ENCODE assay signal across 19 cellular contexts in the genomic region with DNA sequence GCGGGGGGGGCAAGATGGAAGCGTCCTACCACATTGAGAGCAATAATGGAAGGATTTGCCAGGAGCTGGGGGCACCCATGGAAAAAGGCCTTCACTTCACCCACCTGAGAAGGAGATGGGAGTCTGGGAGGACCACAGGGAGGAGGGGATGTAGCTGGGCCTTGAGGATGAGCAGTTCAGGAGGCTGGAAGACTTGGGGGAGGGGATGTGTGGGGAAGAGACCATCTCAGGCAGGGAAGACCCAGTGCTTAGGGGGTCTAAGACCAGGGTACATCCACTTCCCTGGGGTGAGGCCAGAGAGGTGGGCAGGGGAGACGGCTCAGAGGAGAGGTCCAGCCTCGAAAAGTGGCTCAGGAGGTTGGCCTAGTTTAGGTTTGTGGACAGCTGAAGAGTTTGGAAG.
A peak's percentile ranks its signal among the peaks of the same experiment; 100 is the strongest.
DNase-seq lines count a peak whose midpoint lies in the region; ATAC-seq and TF ChIP-seq lines count a peak whose summit lies in the region.
"Had no signal": no experiment of that assay in that cellular context is flagged by ENCODE, and none has a peak within 500 bp of the region (broad histone marks: within the 10 kb centered on the region; RNA-seq: fewer than 3 reads in every experiment).

No MANE protein-coding gene starts in this region.

- peak overlapping the region in 1 of 11 experiments; percentile 11; a peak in 1 of 22 replicates for H3K9ac ChIP-seq in BLaER1 treated with 17β-estradiol and CSF1 and Interleukin-3, amounts not matched to agents 10 nM and 100 nM

- CTCF ChIA-PET in CD8-positive, alpha-beta memory T cell (lab: Charles Lee), result no interaction called here
- CTCF ChIA-PET in WTC11 (lab: Charles Lee), result interaction anchor here (1.3 to 2.6 kb wide), 5 partner anchors 49 to 225 kb away, joined by 3 to 12 read pairs (median 4); no protein-coding TSS in a partner anchor
- CTCF ChIA-PET in naive thymus-derived CD4-positive, alpha-beta T cell (lab: Charles Lee), result no interaction called here

- H3K4me2 ChIP-seq in BLaER1 treated with 17β-estradiol and CSF1 and Interleukin-3, amounts not matched to agents 10 nM and 100 nM, result peak overlapping the region in 7 of 11 experiments; percentile 52 to 83 (median 71); a peak in 13 of 22 replicates
- H3K4me2 ChIP-seq: smooth muscle cell had no signal

- no peak for TF ChIP-seq CTCF in WTC11 (IDR thresholded peaks at IDR 0.05)

- H3K36me3 ChIP-seq in BLaER1 treated with 17β-estradiol and CSF1 and Interleukin-3, amounts not matched to agents 10 nM and 100 nM, result no peaks in the 10 kb centered on the region
- H3K36me3 ChIP-seq in CD8-positive, alpha-beta memory T cell (ENCODE audit: insufficient read depth, low read length), result no peaks in the 10 kb centered on the region
- no peaks in the 10 kb centered on the region for H3K36me3 ChIP-seq in naive thymus-derived CD4-positive, alpha-beta T cell (ENCODE audit: control insufficient read depth in 2 of 3, insufficient read depth in 3 of 3, low read length in 3 of 3)
- H3K36me3 ChIP-seq: left ventricle myocardium inferior, thoracic aorta had no signal

- H3K36me3 Mint-ChIP-seq in CD8-positive, alpha-beta memory T cell, result no peaks in the 10 kb centered on the region
- no peaks in the 10 kb centered on the region for H3K36me3 Mint-ChIP-seq in WTC11
- no peaks in the 10 kb centered on the region for H3K36me3 Mint-ChIP-seq in naive thymus-derived CD4-positive, alpha-beta T cell

- H3K9me3 ChIP-seq in BLaER1 treated with 17β-estradiol and CSF1 and Interleukin-3, amounts not matched to agents 10 nM and 100 nM (replicated peaks in 1 of 11), result no peaks in the 10 kb centered on the region
- no peaks in the 10 kb centered on the region for H3K9me3 ChIP-seq in CD8-positive, alpha-beta memory T cell (ENCODE audit: low read length)
- H3K9me3 ChIP-seq in naive thymus-derived CD4-positive, alpha-beta T cell (ENCODE audit: control insufficient read depth in 2 of 3, low read length in 3 of 3), result no peaks in the 10 kb centered on the region
- H3K9me3 ChIP-seq: left ventricle myocardium inferior, thoracic aorta had no signal

- peaks cover 0 to 36% (median 2%) of the 10 kb centered on the region in 11 experiments; a peak in 6 of 22 replicates for H4K20me1 ChIP-seq in BLaER1 treated with 17β-estradiol and CSF1 and Interleukin-3, amounts not matched to agents 10 nM and 100 nM

- H3K4me3 Mint-ChIP-seq in CD8-positive, alpha-beta memory T cell, result peak overlapping the region; percentile 44 to 87 (median 57)
- peak overlapping the region; percentile 26; the same call in 1 of the 2 replicates for H3K4me3 Mint-ChIP-seq in WTC11
- peak overlapping the region; percentile 41 to 87 (median 74) for H3K4me3 Mint-ChIP-seq in naive thymus-derived CD4-positive, alpha-beta T cell

- H3K27ac ChIP-seq in BLaER1 treated with 17β-estradiol and CSF1 and Interleukin-3, amounts not matched to agents 10 nM and 100 nM, result no peak overlapping the region
- H3K27ac ChIP-seq in CD8-positive, alpha-beta memory T cell (ENCODE audit: low read depth, low read length), result no peak overlapping the region
- no peak overlapping the region for H3K27ac ChIP-seq in naive thymus-derived CD4-positive, alpha-beta T cell (ENCODE audit: low read depth, low read length)
- H3K27ac ChIP-seq: left ventricle myocardium inferior, thoracic aorta had no signal

- peaks cover 0 to 73% (median 6%) of the 10 kb centered on the region in 11 experiments; a peak in 10 of 22 replicates for H3K27me3 ChIP-seq in BLaER1 treated with 17β-estradiol and CSF1 and Interleukin-3, amounts not matched to agents 10 nM and 100 nM
- H3K27me3 ChIP-seq in CD8-positive, alpha-beta memory T cell (ENCODE audit: insufficient read depth, low read length, poor library complexity, severe bottlenecking), result no peaks in the 10 kb centered on the region
- H3K27me3 ChIP-seq in naive thymus-derived CD4-positive, alpha-beta T cell (ENCODE audit: control insufficient read depth in 2 of 2, insufficient read depth in 2 of 2, low read length in 2 of 2), result no peaks in the 10 kb centered on the region

- intact Hi-C loops in naive thymus-derived CD4-positive, alpha-beta T cell (cut with micrococcal nuclease), result no loop called here

- H3K4me1 ChIP-seq in BLaER1 treated with 17β-estradiol and CSF1 and Interleukin-3, amounts not matched to agents 10 nM and 100 nM, result peaks cover 10 to 77% (median 61%) of the 10 kb centered on the region in 10 experiments
- H3K4me1 ChIP-seq in CD8-positive, alpha-beta memory T cell (ENCODE audit: insufficient read depth, low read length), result no peaks in the 10 kb centered on the region
- H3K4me1 ChIP-seq in naive thymus-derived CD4-positive, alpha-beta T cell (ENCODE audit: control insufficient read depth in 2 of 2, insufficient read depth in 2 of 2, low read length in 2 of 2), result peaks cover 5 to 9% of the 10 kb centered on the region in 2 donors

- peak overlapping the region in 2 of 8 donors; percentile 29 to 33 for H3K27ac Mint-ChIP-seq in CD8-positive, alpha-beta memory T cell
- H3K27ac Mint-ChIP-seq in WTC11, result no peak overlapping the region
- peak overlapping the region in 6 of 9 donors; percentile 3 to 65 (median 43) for H3K27ac Mint-ChIP-seq in naive thymus-derived CD4-positive, alpha-beta T cell

- peaks cover 5 to 6% (median 6%) of the 10 kb centered on the region in 3 donors for H3K4me1 Mint-ChIP-seq in CD8-positive, alpha-beta memory T cell
- peaks cover 28% of the 10 kb centered on the region for H3K4me1 Mint-ChIP-seq in WTC11
- H3K4me1 Mint-ChIP-seq in naive thymus-derived CD4-positive, alpha-beta T cell, result peaks cover 3 to 23% (median 18%) of the 10 kb centered on the region in 7 donors

- no peaks in the 10 kb centered on the region for H3K9me3 Mint-ChIP-seq in CD8-positive, alpha-beta memory T cell
- no peaks in the 10 kb centered on the region for H3K9me3 Mint-ChIP-seq in WTC11
- H3K9me3 Mint-ChIP-seq in naive thymus-derived CD4-positive, alpha-beta T cell, result no peaks in the 10 kb centered on the region

- peaks cover 1 to 7% of the 10 kb centered on the region in 2 donors for H3K27me3 Mint-ChIP-seq in CD8-positive, alpha-beta memory T cell
- H3K27me3 Mint-ChIP-seq in WTC11 (ENCODE audit: low read depth), result peaks cover 19% of the 10 kb centered on the region
- H3K27me3 Mint-ChIP-seq in naive thymus-derived CD4-positive, alpha-beta T cell, result peaks cover 0 to 27% (median 0%) of the 10 kb centered on the region in 5 donors

- ATAC-seq in WTC11 (no peak), HG03025 (IDR thresholded peaks at IDR 0.05; ENCODE audit: low FRiP score, unreplicated experiment) (no peak), HG03460 (IDR thresholded peaks at IDR 0.05; ENCODE audit: unreplicated experiment) (no peak), GM18502 (IDR thresholded peaks at IDR 0.05; ENCODE audit: poor library complexity, unreplicated experiment) (no peak)
- no peak for ATAC-seq in naive thymus-derived CD4-positive, alpha-beta T cell
- ATAC-seq: Panc1 had no signal

- POLR2A ChIA-PET in CD8-positive, alpha-beta memory T cell (lab: Charles Lee), result no interaction called here
- POLR2A ChIA-PET in WTC11 (lab: Charles Lee), result no interaction called here
- POLR2A ChIA-PET in naive thymus-derived CD4-positive, alpha-beta T cell (lab: Charles Lee), result interaction anchor here (1.5 kb wide), 1 partner anchor 14 kb away, joined by 4 read pairs; no protein-coding TSS in a partner anchor

- H3K4me3 ChIP-seq in BLaER1 treated with 17β-estradiol and CSF1 and Interleukin-3, amounts not matched to agents 10 nM and 100 nM, result no peak overlapping the region
- H3K4me3 ChIP-seq in CD8-positive, alpha-beta memory T cell (ENCODE audit: low read length), result no peak overlapping the region
- no peak overlapping the region for H3K4me3 ChIP-seq in naive thymus-derived CD4-positive, alpha-beta T cell (ENCODE audit: low read length)
- H3K4me3 ChIP-seq: smooth muscle cell, thoracic aorta had no signal

- no peak for DNase-seq in CD8-positive, alpha-beta memory T cell
- no peak for DNase-seq in WTC11 (ENCODE audit: low spot score)
- DNase-seq in naive thymus-derived CD4-positive, alpha-beta T cell, result no peak
- DNase-seq in stimulated activated CD8-positive, alpha-beta memory T cell treated with anti-CD3 and anti-CD28 coated beads, Interleukin-4, amount 100 ng/mL, for 48 hours, result no peak
- DNase-seq: activated CD4-positive, alpha-beta T cell treated with anti-CD3 and anti-CD28 coated beads, Interleukin-2, amount 50 U/mL, for 4 hours; activated T-cell treated with anti-CD3 and anti-CD28 coated beads, Interleukin-2, amount 50 U/mL, for 48 hours; central memory CD4-positive, alpha-beta T cell; DMS 273 treated with DMSO at 0.1 percent for 48 hours; effector CD4-positive, alpha-beta T cell; GDM1; Kasumi-1; left ventricle myocardium inferior had no signal

TF ChIP-seq in WTC11, 78 proteins besides CTCF, POLR2A, EP300 and RAD21 (continues in another document):
- TF ChIP-seq ZNF138 (CRISPR knock-in tag; conservative IDR thresholded peaks at IDR 0.05) (no peak), SMAD3 (CRISPR knock-in tag; IDR thresholded peaks at IDR 0.05; ENCODE audit: borderline replicate concordance) (no peak), ZNF232 (CRISPR knock-in tag; IDR thresholded peaks at IDR 0.05) (no peak), HMGA2 (CRISPR knock-in tag; IDR thresholded peaks at IDR 0.05) (no peak), TEAD1 (CRISPR knock-in tag; IDR thresholded peaks at IDR 0.05) (no peak)
- TF ChIP-seq, protein P1, sequence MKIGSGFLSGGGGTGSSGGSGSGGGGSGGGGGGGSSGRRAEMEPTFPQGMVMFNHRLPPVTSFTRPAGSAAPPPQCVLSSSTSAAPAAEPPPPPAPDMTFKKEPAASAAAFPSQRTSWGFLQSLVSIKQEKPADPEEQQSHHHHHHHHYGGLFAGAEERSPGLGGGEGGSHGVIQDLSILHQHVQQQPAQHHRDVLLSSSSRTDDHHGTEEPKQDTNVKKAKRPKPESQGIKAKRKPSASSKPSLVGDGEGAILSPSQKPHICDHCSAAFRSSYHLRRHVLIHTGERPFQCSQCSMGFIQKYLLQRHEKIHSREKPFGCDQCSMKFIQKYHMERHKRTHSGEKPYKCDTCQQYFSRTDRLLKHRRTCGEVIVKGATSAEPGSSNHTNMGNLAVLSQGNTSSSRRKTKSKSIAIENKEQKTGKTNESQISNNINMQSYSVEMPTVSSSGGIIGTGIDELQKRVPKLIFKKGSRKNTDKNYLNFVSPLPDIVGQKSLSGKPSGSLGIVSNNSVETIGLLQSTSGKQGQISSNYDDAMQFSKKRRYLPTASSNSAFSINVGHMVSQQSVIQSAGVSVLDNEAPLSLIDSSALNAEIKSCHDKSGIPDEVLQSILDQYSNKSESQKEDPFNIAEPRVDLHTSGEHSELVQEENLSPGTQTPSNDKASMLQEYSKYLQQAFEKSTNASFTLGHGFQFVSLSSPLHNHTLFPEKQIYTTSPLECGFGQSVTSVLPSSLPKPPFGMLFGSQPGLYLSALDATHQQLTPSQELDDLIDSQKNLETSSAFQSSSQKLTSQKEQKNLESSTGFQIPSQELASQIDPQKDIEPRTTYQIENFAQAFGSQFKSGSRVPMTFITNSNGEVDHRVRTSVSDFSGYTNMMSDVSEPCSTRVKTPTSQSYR (CRISPR knock-in tag; IDR thresholded peaks at IDR 0.05), result no peak
